In genomic region chr3:71066849-71067261, GRCh38 we compare ENCODE assay signal across 8 cellular contexts.
DNase-seq lines count a peak whose midpoint lies in the region; ATAC-seq, FAIRE-seq and TF ChIP-seq lines count a peak whose summit lies in the region.

No MANE protein-coding gene starts in this region.

- H3K4me1 Mint-ChIP-seq in MCF 10A (ENCODE audit: insufficient read depth, unreplicated experiment), result peaks cover 25% of the 10 kb centered on the region

- H3K4me3 Mint-ChIP-seq in MCF 10A (ENCODE audit: unreplicated experiment), result no peak overlapping the region

- H3K27ac Mint-ChIP-seq in MCF 10A (ENCODE audit: low read depth, unreplicated experiment), result no peak overlapping the region

- H3K36me3 ChIP-seq in muscle layer of duodenum (ENCODE audit: control insufficient read depth in 1 of 2, insufficient read depth in 2 of 2, low read length in 2 of 2) (peaks cover 0 to 24% of the 10 kb centered on the region in 2 donors), upper lobe of right lung (no peaks in the 10 kb centered on the region)

- no peak for ATAC-seq in GM18858 (IDR thresholded peaks at IDR 0.05; ENCODE audit: unreplicated experiment)
- no peak for ATAC-seq in upper lobe of right lung

- H3K4me1 ChIP-seq in muscle layer of duodenum (ENCODE audit: control insufficient read depth in 1 of 2, insufficient read depth in 2 of 2, low read length in 2 of 2), result peaks cover 18 to 51% of the 10 kb centered on the region in 2 donors
- H3K4me1 ChIP-seq in upper lobe of right lung, result peaks cover 53% of the 10 kb centered on the region

- H3K27me3 ChIP-seq in muscle layer of duodenum (ENCODE audit: low read depth, low read length) (no peaks in the 10 kb centered on the region), upper lobe of right lung (no peaks in the 10 kb centered on the region)

- POLR2A ChIA-PET in MCF 10A (lab: Yijun Ruan, JAX), result interaction anchor here (1.0 to 5.3 kb wide), 6 partner anchors 9 to 518 kb away, joined by 3 to 64 read pairs (median 8); partner anchors contain the start of gene FOXP1

- no peaks in the 10 kb centered on the region for H3K27me3 Mint-ChIP-seq in MCF 10A (ENCODE audit: insufficient read depth, unreplicated experiment)

- intact Hi-C loops in MCF 10A (cut with micrococcal nuclease), result loop anchor here (5.0 to 10.0 kb wide), 4 partner anchors 210 to 588 kb away; no protein-coding TSS in a partner anchor
- intact Hi-C loops in upper lobe of right lung (cut with DNase I), result no loop called here

- H3K36me3 Mint-ChIP-seq in MCF 10A (ENCODE audit: insufficient read depth, unreplicated experiment), result no peaks in the 10 kb centered on the region

- peak; percentile 73 for FAIRE-seq in RCC 7860 (lab: Jason Lieb, UNC)

- no peaks in the 10 kb centered on the region for H3K9me3 Mint-ChIP-seq in MCF 10A (ENCODE audit: unreplicated experiment)

- H3K4me3 ChIP-seq in muscle layer of duodenum (ENCODE audit: low read depth in 1 of 2, low read length in 2 of 2) (peak overlapping the region; percentile 25 to 76), upper lobe of right lung (no peak overlapping the region)

- peak overlapping the region; percentile 93 for H3K27ac ChIP-seq in muscle layer of duodenum (ENCODE audit: low read length)
- no peak overlapping the region for H3K27ac ChIP-seq in upper lobe of right lung

- CTCF ChIA-PET in MCF 10A (lab: Yijun Ruan, JAX), result interaction anchor here (0.6 to 5.0 kb wide), 2 partner anchors 393 to 519 kb away, joined by 3 to 23 read pairs; no protein-coding TSS in a partner anchor

- no peak for TF ChIP-seq CTCF in MCF 10A (IDR thresholded peaks at IDR 0.05; ENCODE audit: unreplicated experiment)
- TF ChIP-seq CTCF in upper lobe of right lung (IDR thresholded peaks at IDR 0.05), result no peak

- no TSS peak for BruUV-seq in MCF 10A (replicated peaks; lab: Mats Ljungman, UMichigan)

- no peaks in the 10 kb centered on the region for H3K9me3 ChIP-seq in muscle layer of duodenum (ENCODE audit: control insufficient read depth in 1 of 2, low read length in 2 of 2)
- H3K9me3 ChIP-seq in upper lobe of right lung, result no peaks in the 10 kb centered on the region

- peak; percentile 17 for DNase-seq in GDM1 (lab: John Stamatoyannopoulos, UW)
- DNase-seq in RCC 7860 (ENCODE audit: low spot score), result peak; percentile 55
- DNase-seq in MCF 10A (ENCODE audit: unreplicated experiment), result peak; percentile 57
- DNase-seq in upper lobe of right lung, result no peak
- no peak for DNase-seq in C1 segment of cervical spinal cord (lab: John Stamatoyannopoulos, UW)
- no peak for DNase-seq in SW 1271 (lab: John Stamatoyannopoulos, UW)

Comparison
In these comparisons a context has a peak if more than half of its experiments do, and no peak if none do; other contexts are left out.
1. DNase-seq: peak in GDM1 (single experiment), RCC 7860 (single experiment) and MCF 10A (single experiment); none in upper lobe of right lung (single experiment), C1 segment of cervical spinal cord (0 of 14) and SW 1271 (0 of 2).